Comparison of ENCODE assay signal across 8 cellular contexts in genomic region chr9:132669636-132670358, GRCh38.
DNase-seq lines count a peak whose midpoint lies in the region; ATAC-seq and TF ChIP-seq lines count a peak whose summit lies in the region.

TSS of gene DDX31 (minus strand) at chr9:132669983. CDS start at chr9:132669934, 49 bp downstream.

- TF ChIP-seq CTCF in 22Rv1 (IDR thresholded peaks at IDR 0.05): no peak

- peak within 1 kb of the TSS; percentile 98 for H3K27ac ChIP-seq in 22Rv1
- peak within 1 kb of the TSS; percentile 98 for H3K27ac ChIP-seq in caudate nucleus (ENCODE audit: low read depth, low read length)

- TF ChIP-seq POLR2A in GM18505 (IDR thresholded peaks at IDR 0.05; ENCODE audit: borderline replicate concordance, extremely low read depth, insufficient read depth, insufficient read length): peak; percentile 87

- ATAC-seq in GM18505 (IDR thresholded peaks at IDR 0.05; ENCODE audit: unreplicated experiment) (peak; percentile 72), HG03025 (IDR thresholded peaks at IDR 0.05; ENCODE audit: low FRiP score, unreplicated experiment) (peak; percentile 77)

- DNase-seq in NCI-H2196 (lab: John Stamatoyannopoulos, UW; ENCODE audit: unreplicated experiment) (peak; percentile 75), caudate nucleus (lab: John Stamatoyannopoulos, UW) (peak in 60 of 61 donors; percentile 37 to 92 (median 78)), islet precursor cell (peak; percentile 88)
- peak; percentile 70 for DNase-seq in activated CD4-positive, CD25-positive, alpha-beta regulatory T cell treated with anti-CD3 and anti-CD28 coated beads, Interleukin-2, amount 50 U/mL, for 16 hours (ENCODE audit: low read depth, low spot score)
- DNase-seq in stimulated activated CD4-positive, alpha-beta T cell treated with anti-CD3 and anti-CD28 coated beads, Interleukin-12 subunit alpha, Interleukin-12 subunit beta, amount 100 ng/mL, for 24 hours (ENCODE audit: low read depth in 2 of 2): peak; percentile 76 to 81

Comparison
In these comparisons a context has a peak if more than half of its experiments do, and no peak if none do; other contexts are left out.
1. Peak in every context shown above with its lines: DNase-seq, ATAC-seq and H3K27ac ChIP-seq.